In genomic region chr1:90044346-90044745, GRCh38 we compare ENCODE assay signal across 1 cellular context.
TF ChIP-seq lines count a peak whose summit lies in the region.

No MANE protein-coding gene starts in this region.

TF ChIP-seq in HepG2, 621 proteins besides CTCF, POLR2A, EP300 and RAD21 (continued from another document):
- TF ChIP-seq, protein P1, sequence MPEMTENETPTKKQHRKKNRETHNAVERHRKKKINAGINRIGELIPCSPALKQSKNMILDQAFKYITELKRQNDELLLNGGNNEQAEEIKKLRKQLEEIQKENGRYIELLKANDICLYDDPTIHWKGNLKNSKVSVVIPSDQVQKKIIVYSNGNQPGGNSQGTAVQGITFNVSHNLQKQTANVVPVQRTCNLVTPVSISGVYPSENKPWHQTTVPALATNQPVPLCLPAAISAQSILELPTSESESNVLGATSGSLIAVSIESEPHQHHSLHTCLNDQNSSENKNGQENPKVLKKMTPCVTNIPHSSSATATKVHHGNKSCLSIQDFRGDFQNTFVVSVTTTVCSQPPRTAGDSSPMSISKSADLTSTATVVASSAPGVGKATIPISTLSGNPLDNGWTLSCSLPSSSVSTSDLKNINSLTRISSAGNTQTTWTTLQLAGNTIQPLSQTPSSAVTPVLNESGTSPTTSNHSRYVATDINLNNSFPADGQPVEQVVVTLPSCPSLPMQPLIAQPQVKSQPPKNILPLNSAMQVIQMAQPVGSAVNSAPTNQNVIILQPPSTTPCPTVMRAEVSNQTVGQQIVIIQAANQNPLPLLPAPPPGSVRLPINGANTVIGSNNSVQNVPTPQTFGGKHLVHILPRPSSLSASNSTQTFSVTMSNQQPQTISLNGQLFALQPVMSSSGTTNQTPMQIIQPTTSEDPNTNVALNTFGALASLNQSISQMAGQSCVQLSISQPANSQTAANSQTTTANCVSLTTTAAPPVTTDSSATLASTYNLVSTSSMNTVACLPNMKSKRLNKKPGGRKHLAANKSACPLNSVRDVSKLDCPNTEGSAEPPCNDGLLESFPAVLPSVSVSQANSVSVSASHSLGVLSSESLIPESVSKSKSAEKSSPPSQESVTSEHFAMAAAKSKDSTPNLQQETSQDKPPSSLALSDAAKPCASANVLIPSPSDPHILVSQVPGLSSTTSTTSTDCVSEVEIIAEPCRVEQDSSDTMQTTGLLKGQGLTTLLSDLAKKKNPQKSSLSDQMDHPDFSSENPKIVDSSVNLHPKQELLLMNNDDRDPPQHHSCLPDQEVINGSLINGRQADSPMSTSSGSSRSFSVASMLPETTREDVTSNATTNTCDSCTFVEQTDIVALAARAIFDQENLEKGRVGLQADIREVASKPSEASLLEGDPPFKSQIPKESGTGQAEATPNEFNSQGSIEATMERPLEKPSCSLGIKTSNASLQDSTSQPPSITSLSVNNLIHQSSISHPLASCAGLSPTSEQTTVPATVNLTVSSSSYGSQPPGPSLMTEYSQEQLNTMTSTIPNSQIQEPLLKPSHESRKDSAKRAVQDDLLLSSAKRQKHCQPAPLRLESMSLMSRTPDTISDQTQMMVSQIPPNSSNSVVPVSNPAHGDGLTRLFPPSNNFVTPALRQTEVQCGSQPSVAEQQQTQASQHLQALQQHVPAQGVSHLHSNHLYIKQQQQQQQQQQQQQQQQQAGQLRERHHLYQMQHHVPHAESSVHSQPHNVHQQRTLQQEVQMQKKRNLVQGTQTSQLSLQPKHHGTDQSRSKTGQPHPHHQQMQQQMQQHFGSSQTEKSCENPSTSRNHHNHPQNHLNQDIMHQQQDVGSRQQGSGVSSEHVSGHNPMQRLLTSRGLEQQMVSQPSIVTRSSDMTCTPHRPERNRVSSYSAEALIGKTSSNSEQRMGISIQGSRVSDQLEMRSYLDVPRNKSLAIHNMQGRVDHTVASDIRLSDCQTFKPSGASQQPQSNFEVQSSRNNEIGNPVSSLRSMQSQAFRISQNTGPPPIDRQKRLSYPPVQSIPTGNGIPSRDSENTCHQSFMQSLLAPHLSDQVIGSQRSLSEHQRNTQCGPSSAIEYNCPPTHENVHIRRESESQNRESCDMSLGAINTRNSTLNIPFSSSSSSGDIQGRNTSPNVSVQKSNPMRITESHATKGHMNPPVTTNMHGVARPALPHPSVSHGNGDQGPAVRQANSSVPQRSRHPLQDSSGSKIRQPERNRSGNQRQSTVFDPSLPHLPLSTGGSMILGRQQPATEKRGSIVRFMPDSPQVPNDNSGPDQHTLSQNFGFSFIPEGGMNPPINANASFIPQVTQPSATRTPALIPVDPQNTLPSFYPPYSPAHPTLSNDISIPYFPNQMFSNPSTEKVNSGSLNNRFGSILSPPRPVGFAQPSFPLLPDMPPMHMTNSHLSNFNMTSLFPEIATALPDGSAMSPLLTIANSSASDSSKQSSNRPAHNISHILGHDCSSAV (CRISPR knock-in tag; IDR thresholded peaks at IDR 0.05; ENCODE audit: borderline replicate concordance) = no peak
- no peak for TF ChIP-seq U2AF1 (optimal IDR thresholded peaks at IDR 0.05; ENCODE audit: low read depth, low read length)
- TF ChIP-seq IKZF1 (IDR thresholded peaks at IDR 0.05) = no peak
- TF ChIP-seq MTA1 (CRISPR knock-in tag; IDR thresholded peaks at IDR 0.05; ENCODE audit: borderline replicate concordance) = no peak
- no peak for TF ChIP-seq EZH2 (conservative IDR thresholded peaks at IDR 0.05; ENCODE audit: low read depth, low read length)
- no peak for TF ChIP-seq KDM4B (CRISPR knock-in tag; IDR thresholded peaks at IDR 0.05)
- TF ChIP-seq CBX1 (IDR thresholded peaks at IDR 0.05; ENCODE audit: low read depth) = no peak
- no peak for TF ChIP-seq ZNF672 (CRISPR knock-in tag; IDR thresholded peaks at IDR 0.05)
- no peak for TF ChIP-seq ZNF276 (CRISPR knock-in tag; IDR thresholded peaks at IDR 0.05; ENCODE audit: low read depth)
- TF ChIP-seq, protein P2, sequence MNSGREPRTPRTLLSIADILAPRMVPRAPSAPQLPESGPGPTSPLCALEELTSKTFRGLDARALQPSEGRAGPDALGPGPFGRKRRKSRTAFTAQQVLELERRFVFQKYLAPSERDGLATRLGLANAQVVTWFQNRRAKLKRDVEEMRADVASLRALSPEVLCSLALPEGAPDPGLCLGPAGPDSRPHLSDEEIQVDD (CRISPR knock-in tag; IDR thresholded peaks at IDR 0.05; ENCODE audit: borderline replicate concordance) = no peak
- no peak for TF ChIP-seq ZNF577 (CRISPR knock-in tag; IDR thresholded peaks at IDR 0.05; ENCODE audit: borderline replicate concordance, low read depth)
- no peak for TF ChIP-seq ZBTB2 (CRISPR knock-in tag; IDR thresholded peaks at IDR 0.05; ENCODE audit: low read depth)
- no peak for TF ChIP-seq ZNF747 (CRISPR knock-in tag; IDR thresholded peaks at IDR 0.05; ENCODE audit: borderline replicate concordance)
- TF ChIP-seq IRF2 (CRISPR knock-in tag; IDR thresholded peaks at IDR 0.05) = no peak
- TF ChIP-seq HOXA3 (CRISPR knock-in tag; IDR thresholded peaks at IDR 0.05) = no peak
- no peak for TF ChIP-seq POLR2G (IDR thresholded peaks at IDR 0.05; ENCODE audit: low read depth, low read length)
- no peak for TF ChIP-seq ZNF543 (CRISPR knock-in tag; IDR thresholded peaks at IDR 0.05)
- no peak for TF ChIP-seq ZNF777 (CRISPR knock-in tag; IDR thresholded peaks at IDR 0.05)
